Comparison of ENCODE assay signal across 22 cellular contexts in the genomic region with DNA sequence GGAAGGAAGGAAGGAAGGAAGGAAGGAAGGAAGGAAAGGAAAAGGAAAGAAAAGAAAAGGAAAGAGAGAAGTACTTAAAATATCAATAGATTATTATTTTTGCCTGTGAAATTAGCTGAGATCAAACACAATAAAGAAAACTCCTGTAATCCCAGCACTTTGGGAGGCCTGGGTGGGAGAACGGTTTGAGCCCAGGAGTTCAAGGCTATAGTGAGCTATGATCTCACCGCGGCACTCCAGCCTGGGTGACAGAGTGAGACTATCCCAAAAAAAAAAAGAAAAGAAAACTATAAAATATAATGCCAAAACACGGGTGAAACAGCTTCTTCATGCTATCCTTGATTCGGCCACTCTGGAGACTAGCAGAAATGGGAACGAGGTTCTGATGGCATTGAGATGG. TPM values are rescaled to one million over a fixed set of nuclear protein-coding genes. Genes with fewer than 3 reads are reported as not detected.
DNase-seq lines count a peak whose midpoint lies in the region; ATAC-seq, FAIRE-seq and TF ChIP-seq lines count a peak whose summit lies in the region.
"Had no signal": no experiment of that assay in that cellular context is flagged by ENCODE, and none has a peak within 500 bp of the region (broad histone marks: within the 10 kb centered on the region; RNA-seq: fewer than 3 reads in every experiment).

No MANE protein-coding gene starts in this region.

- POLR2A ChIA-PET in AG04450 (lab: Yijun Ruan, JAX) = no interaction called here

- no peak for TF ChIP-seq CTCF in AG04450 (IDR thresholded peaks at IDR 0.05; ENCODE audit: low read depth, low read length)
- TF ChIP-seq CTCF in osteoblast (IDR thresholded peaks at IDR 0.05; ENCODE audit: extremely low read depth, low read depth, low read length) = no peak

- no peaks in the 10 kb centered on the region for H3K4me1 ChIP-seq in osteoblast (ENCODE audit: insufficient read depth, low read length)

- ATAC-seq in GM18873 (IDR thresholded peaks at IDR 0.05; ENCODE audit: low FRiP score, unreplicated experiment) (no peak), GM19395 (IDR thresholded peaks at IDR 0.05; ENCODE audit: unreplicated experiment) (no peak)

- peak overlapping the region; percentile 81 for H3K9ac ChIP-seq in SK-N-MC (ENCODE audit: insufficient read length)

- CTCF ChIA-PET in AG04450 (lab: Charles Lee) = no interaction called here

- peak overlapping the region; percentile 53 for H2AFZ ChIP-seq in osteoblast (ENCODE audit: low read length)

- H3K27me3 ChIP-seq in AG04450 (ENCODE audit: control insufficient read depth, insufficient read depth, low read length) = peaks cover 8% of the 10 kb centered on the region
- H3K27me3 ChIP-seq in osteoblast (ENCODE audit: insufficient read depth, low read length) = no peaks in the 10 kb centered on the region

- DNase-seq in AG04450 (ENCODE audit: low read depth, low spot score) (no peak), SK-N-MC (ENCODE audit: low read depth, low spot score) (peak; percentile 86), islet precursor cell (peak; percentile 9), osteoblast (ENCODE audit: insufficient read length, low spot score, missing footprints) (no peak), NCI-H1417 (lab: John Stamatoyannopoulos, UW) (no peak), GM19239 (ENCODE audit: insufficient read length, low spot score) (no peak)
- DNase-seq: 8988T, GF-D8, H9, NCI-H1436, NCI-H2029, NCI-H2171, NCI-H446, NCI-H69, SHP77 had no signal

- H3K79me2 ChIP-seq in osteoblast (ENCODE audit: insufficient read depth, low read length) = no peaks in the 10 kb centered on the region

- H4K20me1 ChIP-seq in osteoblast (ENCODE audit: insufficient read depth, low read length) = no peaks in the 10 kb centered on the region

- peak overlapping the region; percentile 21 for H3K27ac ChIP-seq in AG04450 (ENCODE audit: low read depth, low read length)
- peak overlapping the region; percentile 98 for H3K27ac ChIP-seq in SK-N-MC
- no peak overlapping the region for H3K27ac ChIP-seq in osteoblast (ENCODE audit: low read depth, low read length)
- H3K27ac ChIP-seq: C4-2B, HL-60 had no signal

- no peaks in the 10 kb centered on the region for H3K36me3 ChIP-seq in SK-N-MC (ENCODE audit: insufficient read depth, low read length)
- no peaks in the 10 kb centered on the region for H3K36me3 ChIP-seq in osteoblast (ENCODE audit: insufficient read depth, low read length)

- H3K4me3 ChIP-seq in AG04450 (ENCODE audit: low read depth, low read length) (no peak overlapping the region), SK-N-MC (peak overlapping the region; percentile 44), osteoblast (ENCODE audit: insufficient read depth, low read length) (no peak overlapping the region)

- FAIRE-seq in GM19239 (lab: Jason Lieb, UNC) = no peak
- FAIRE-seq: GM12891, GM18507, HTR-8/SVneo had no signal

- H3K9me3 ChIP-seq in AG04450 (ENCODE audit: control insufficient read depth, insufficient read depth, low read length) = no peaks in the 10 kb centered on the region
- no peaks in the 10 kb centered on the region for H3K9me3 ChIP-seq in SK-N-MC (ENCODE audit: low read depth, low read length)
- H3K9me3 ChIP-seq in osteoblast (ENCODE audit: low read depth, low read length) = no peaks in the 10 kb centered on the region

- H3K4me2 ChIP-seq in osteoblast (ENCODE audit: insufficient read depth, low read length) = no peak overlapping the region

RNA-seq across cellular contexts. Expression of a gene that starts 26.2 kb away (rescaled TPM):
- 376 and 389 TPM in 2 replicates for polyA plus RNA-seq in AG04450 (2011; rRNA removed)
- 147 and 148 TPM in 2 replicates for polyA minus RNA-seq in AG04450 (2011; rRNA and poly(A)+ RNA removed)
- 184 TPM in 2 replicates for total RNA-seq in osteoblast

RNA-seq across cellular contexts. Expression of a gene that starts 28.5 kb away (rescaled TPM):
- polyA plus RNA-seq in AG04450 (2011; rRNA removed) = 22.0 and 26.5 TPM in 2 replicates
- polyA minus RNA-seq in AG04450 (2011; rRNA and poly(A)+ RNA removed) = 57.8 and 69.6 TPM in 2 replicates
- total RNA-seq in osteoblast = 104 and 109 TPM in 2 replicates

Comparison
In these comparisons a context has a peak if more than half of its experiments do, and no peak if none do; other contexts are left out.
1. DNase-seq: peak in SK-N-MC (single experiment) and islet precursor cell (single experiment); none in AG04450 (single experiment), osteoblast (single experiment), NCI-H1417 (0 of 3) and GM19239 (single experiment).